1 cellular context compared by ENCODE assay signal in the genomic region with DNA sequence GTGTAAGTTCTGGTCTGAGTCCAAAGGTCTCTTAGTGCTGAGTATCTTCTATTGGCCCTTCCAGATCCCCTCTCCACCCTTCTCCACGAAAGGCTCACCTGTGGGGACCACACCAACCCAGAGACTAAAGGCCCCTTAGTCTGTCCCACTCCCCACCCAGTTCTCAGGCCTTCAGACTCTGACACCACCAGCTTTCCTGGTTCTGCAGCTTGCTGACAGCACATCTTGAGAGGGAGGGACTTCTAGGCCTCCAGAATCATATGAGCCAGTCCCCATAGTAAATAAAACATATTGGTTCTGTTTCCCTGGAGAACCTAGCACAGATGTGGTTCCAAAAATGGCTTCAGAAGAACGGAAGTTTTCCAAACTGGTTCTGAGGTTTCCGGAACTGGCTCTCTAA.
TF ChIP-seq lines count a peak whose summit lies in the region.

No MANE protein-coding gene starts in this region.

TF ChIP-seq in HepG2, 621 proteins besides CTCF, POLR2A, EP300 and RAD21:
- TF ChIP-seq CENPT (CRISPR knock-in tag; IDR thresholded peaks at IDR 0.05; ENCODE audit: low read depth) (no peak), ZKSCAN1 (IDR thresholded peaks at IDR 0.05; ENCODE audit: low read length) (no peak), ZBTB33 (CRISPR knock-in tag; IDR thresholded peaks at IDR 0.05) (no peak), ZSCAN9 (CRISPR knock-in tag; IDR thresholded peaks at IDR 0.05; ENCODE audit: borderline replicate concordance) (no peak), ZC3H13 (CRISPR knock-in tag; IDR thresholded peaks at IDR 0.05) (no peak), KDM5B (CRISPR knock-in tag; IDR thresholded peaks at IDR 0.05; ENCODE audit: borderline replicate concordance) (no peak), ZNF343 (CRISPR knock-in tag; IDR thresholded peaks at IDR 0.05) (no peak), MAFF (IDR thresholded peaks at IDR 0.05; ENCODE audit: low read depth, low read length) (no peak), ZSCAN12 (CRISPR knock-in tag; IDR thresholded peaks at IDR 0.05) (no peak), ZNF230 (CRISPR knock-in tag; IDR thresholded peaks at IDR 0.05) (no peak), STAT5B (CRISPR knock-in tag; IDR thresholded peaks at IDR 0.05) (no peak), TEF (CRISPR knock-in tag; IDR thresholded peaks at IDR 0.05) (no peak), ZFY (CRISPR knock-in tag; IDR thresholded peaks at IDR 0.05) (no peak)
- TF ChIP-seq, protein P1, sequence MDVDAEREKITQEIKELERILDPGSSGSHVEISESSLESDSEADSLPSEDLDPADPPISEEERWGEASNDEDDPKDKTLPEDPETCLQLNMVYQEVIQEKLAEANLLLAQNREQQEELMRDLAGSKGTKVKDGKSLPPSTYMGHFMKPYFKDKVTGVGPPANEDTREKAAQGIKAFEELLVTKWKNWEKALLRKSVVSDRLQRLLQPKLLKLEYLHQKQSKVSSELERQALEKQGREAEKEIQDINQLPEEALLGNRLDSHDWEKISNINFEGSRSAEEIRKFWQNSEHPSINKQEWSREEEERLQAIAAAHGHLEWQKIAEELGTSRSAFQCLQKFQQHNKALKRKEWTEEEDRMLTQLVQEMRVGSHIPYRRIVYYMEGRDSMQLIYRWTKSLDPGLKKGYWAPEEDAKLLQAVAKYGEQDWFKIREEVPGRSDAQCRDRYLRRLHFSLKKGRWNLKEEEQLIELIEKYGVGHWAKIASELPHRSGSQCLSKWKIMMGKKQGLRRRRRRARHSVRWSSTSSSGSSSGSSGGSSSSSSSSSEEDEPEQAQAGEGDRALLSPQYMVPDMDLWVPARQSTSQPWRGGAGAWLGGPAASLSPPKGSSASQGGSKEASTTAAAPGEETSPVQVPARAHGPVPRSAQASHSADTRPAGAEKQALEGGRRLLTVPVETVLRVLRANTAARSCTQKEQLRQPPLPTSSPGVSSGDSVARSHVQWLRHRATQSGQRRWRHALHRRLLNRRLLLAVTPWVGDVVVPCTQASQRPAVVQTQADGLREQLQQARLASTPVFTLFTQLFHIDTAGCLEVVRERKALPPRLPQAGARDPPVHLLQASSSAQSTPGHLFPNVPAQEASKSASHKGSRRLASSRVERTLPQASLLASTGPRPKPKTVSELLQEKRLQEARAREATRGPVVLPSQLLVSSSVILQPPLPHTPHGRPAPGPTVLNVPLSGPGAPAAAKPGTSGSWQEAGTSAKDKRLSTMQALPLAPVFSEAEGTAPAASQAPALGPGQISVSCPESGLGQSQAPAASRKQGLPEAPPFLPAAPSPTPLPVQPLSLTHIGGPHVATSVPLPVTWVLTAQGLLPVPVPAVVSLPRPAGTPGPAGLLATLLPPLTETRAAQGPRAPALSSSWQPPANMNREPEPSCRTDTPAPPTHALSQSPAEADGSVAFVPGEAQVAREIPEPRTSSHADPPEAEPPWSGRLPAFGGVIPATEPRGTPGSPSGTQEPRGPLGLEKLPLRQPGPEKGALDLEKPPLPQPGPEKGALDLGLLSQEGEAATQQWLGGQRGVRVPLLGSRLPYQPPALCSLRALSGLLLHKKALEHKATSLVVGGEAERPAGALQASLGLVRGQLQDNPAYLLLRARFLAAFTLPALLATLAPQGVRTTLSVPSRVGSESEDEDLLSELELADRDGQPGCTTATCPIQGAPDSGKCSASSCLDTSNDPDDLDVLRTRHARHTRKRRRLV (CRISPR knock-in tag; IDR thresholded peaks at IDR 0.05), result no peak
- TF ChIP-seq, protein P2, sequence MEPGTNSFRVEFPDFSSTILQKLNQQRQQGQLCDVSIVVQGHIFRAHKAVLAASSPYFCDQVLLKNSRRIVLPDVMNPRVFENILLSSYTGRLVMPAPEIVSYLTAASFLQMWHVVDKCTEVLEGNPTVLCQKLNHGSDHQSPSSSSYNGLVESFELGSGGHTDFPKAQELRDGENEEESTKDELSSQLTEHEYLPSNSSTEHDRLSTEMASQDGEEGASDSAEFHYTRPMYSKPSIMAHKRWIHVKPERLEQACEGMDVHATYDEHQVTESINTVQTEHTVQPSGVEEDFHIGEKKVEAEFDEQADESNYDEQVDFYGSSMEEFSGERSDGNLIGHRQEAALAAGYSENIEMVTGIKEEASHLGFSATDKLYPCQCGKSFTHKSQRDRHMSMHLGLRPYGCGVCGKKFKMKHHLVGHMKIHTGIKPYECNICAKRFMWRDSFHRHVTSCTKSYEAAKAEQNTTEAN (CRISPR knock-in tag; conservative IDR thresholded peaks at IDR 0.05), result no peak
- TF ChIP-seq, protein P3, sequence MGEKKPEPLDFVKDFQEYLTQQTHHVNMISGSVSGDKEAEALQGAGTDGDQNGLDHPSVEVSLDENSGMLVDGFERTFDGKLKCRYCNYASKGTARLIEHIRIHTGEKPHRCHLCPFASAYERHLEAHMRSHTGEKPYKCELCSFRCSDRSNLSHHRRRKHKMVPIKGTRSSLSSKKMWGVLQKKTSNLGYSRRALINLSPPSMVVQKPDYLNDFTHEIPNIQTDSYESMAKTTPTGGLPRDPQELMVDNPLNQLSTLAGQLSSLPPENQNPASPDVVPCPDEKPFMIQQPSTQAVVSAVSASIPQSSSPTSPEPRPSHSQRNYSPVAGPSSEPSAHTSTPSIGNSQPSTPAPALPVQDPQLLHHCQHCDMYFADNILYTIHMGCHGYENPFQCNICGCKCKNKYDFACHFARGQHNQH (CRISPR knock-in tag; IDR thresholded peaks at IDR 0.05), result no peak
TF ChIP-seq in HepG2: peak in this region for 0.
